13 cellular contexts compared by ENCODE assay signal in the genomic region with DNA sequence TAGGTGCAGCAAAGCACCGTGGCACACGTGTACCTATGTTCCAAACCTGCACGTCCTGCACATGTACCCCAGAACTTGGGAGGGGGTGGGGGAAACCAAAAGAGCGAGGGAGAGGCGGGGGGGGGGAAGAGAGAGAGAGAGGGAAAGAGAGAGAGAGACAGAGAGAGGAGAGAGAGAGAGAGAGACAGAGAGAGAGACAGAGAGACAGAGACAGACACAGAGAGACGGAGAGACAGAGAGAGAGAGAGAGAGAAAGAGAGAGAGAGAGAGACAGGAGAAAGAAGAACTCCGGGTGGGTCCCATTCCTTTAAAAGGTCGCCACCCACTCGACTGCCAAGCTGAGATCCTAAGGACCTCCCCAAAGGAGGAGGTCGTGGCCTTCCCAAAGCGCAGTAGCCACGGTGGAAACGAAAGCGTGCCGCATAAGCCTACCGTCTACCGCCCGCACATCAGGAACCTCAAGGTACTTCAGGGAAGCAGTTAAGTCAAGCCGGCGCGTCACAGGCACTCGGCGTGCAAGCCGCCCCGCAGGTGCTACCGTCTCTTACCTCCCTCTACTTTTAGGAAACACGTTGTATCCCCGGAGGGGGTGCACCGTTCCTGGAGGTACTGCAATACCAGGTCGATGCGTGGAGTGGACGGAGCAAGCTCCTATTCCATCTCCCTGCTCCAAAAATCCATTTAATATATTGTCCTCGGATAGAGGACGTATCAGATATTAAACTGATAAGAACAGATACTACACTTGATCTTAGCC. TPM values are rescaled to one million over a fixed set of nuclear protein-coding genes. Genes with fewer than 3 reads are reported as not detected.
DNase-seq lines count a peak whose midpoint lies in the region; ATAC-seq and TF ChIP-seq lines count a peak whose summit lies in the region.
"Not testable (repeated sequence)": the region's sequence is repeated elsewhere in the genome, so short reads cannot be mapped to it uniquely, and the experiment has no call there.
"Had no signal": no experiment of that assay in that cellular context is flagged by ENCODE, and none has a peak within 500 bp of the region (broad histone marks: within the 10 kb centered on the region; RNA-seq: fewer than 3 reads in every experiment).

No MANE protein-coding gene starts in this region.

- H3K4me2 ChIP-seq in DND-41 (ENCODE audit: insufficient read depth, low read length); PC-3 (ENCODE audit: low read length): not testable (repeated sequence)

- H3K27me3 Mint-ChIP-seq in activated T-cell treated with anti-CD3 and anti-CD28 coated beads, Interleukin-2, amount 50 U/mL, for 4 hours (ENCODE audit: low read depth); activated naive CD8-positive, alpha-beta T cell treated with anti-CD3 and anti-CD28 coated beads, Interleukin-2, amount 50 U/mL, for 24 hours; natural killer cell (ENCODE audit: low read depth in 2 of 2); stimulated activated naive B cell treated with anti-CD40 and anti-IgM and Interleukin-4, amounts not matched to agents 10 μg/mL and 1 μg/mL and 100 μg/mL, for 72 hours: not testable (repeated sequence)

- not testable (repeated sequence) for H3K36me3 ChIP-seq in DND-41 (ENCODE audit: insufficient read depth, low read length); PC-3 (ENCODE audit: low read depth, low read length)

- not testable (repeated sequence) for H3K9me3 ChIP-seq in DND-41 (ENCODE audit: insufficient read depth, low read length, severe bottlenecking); PC-3 (ENCODE audit: low read length)

- not testable (repeated sequence) for H3K27ac Mint-ChIP-seq in activated naive CD8-positive, alpha-beta T cell treated with anti-CD3 and anti-CD28 coated beads, Interleukin-2, amount 50 U/mL, for 24 hours; natural killer cell; stimulated activated naive B cell treated with anti-CD40 and anti-IgM and Interleukin-4, amounts not matched to agents 10 μg/mL and 1 μg/mL and 100 μg/mL, for 72 hours

- H4K20me1 ChIP-seq in DND-41 (ENCODE audit: insufficient read depth, low read length); PC-3 (ENCODE audit: low read length): not testable (repeated sequence)

- POLR2A ChIA-PET in PC-3 (lab: Charles Lee; ENCODE audit: unreplicated experiment), result not testable (repeated sequence)

- H3K27ac ChIP-seq in DND-41 (ENCODE audit: low read length); PC-3 (ENCODE audit: low read length): not testable (repeated sequence)

- intact Hi-C loops in PC-3 (cut with micrococcal nuclease); natural killer cell (cut with micrococcal nuclease): not testable (repeated sequence)

- not testable (repeated sequence) for H3K79me2 ChIP-seq in DND-41 (ENCODE audit: insufficient read depth, low read length); PC-3 (ENCODE audit: low read length)

- H3K4me1 ChIP-seq in DND-41 (ENCODE audit: insufficient read depth, low read length); PC-3 (ENCODE audit: insufficient read depth, low read length): not testable (repeated sequence)

- not testable (repeated sequence) for H3K9ac ChIP-seq in DND-41 (ENCODE audit: low read depth, low read length); PC-3 (ENCODE audit: low read length)

- not testable (repeated sequence) for H3K4me1 Mint-ChIP-seq in activated T-cell treated with anti-CD3 and anti-CD28 coated beads, Interleukin-2, amount 50 U/mL, for 4 hours (ENCODE audit: low read depth); activated naive CD8-positive, alpha-beta T cell treated with anti-CD3 and anti-CD28 coated beads, Interleukin-2, amount 50 U/mL, for 24 hours; natural killer cell; stimulated activated naive B cell treated with anti-CD40 and anti-IgM and Interleukin-4, amounts not matched to agents 10 μg/mL and 1 μg/mL and 100 μg/mL, for 72 hours

- not testable (repeated sequence) for H3K4me3 Mint-ChIP-seq in activated T-cell treated with anti-CD3 and anti-CD28 coated beads, Interleukin-2, amount 50 U/mL, for 4 hours; activated naive CD8-positive, alpha-beta T cell treated with anti-CD3 and anti-CD28 coated beads, Interleukin-2, amount 50 U/mL, for 24 hours; natural killer cell; stimulated activated naive B cell treated with anti-CD40 and anti-IgM and Interleukin-4, amounts not matched to agents 10 μg/mL and 1 μg/mL and 100 μg/mL, for 72 hours

- not testable (repeated sequence) for BruUV-seq in PC-3 (replicated peaks; lab: Mats Ljungman, UMichigan)

- H3K9me2 ChIP-seq in PC-3 (replicated peaks; ENCODE audit: low read length), result not testable (repeated sequence)

- not testable (repeated sequence) for H3K4me3 ChIP-seq in DND-41 (ENCODE audit: low read depth in 1 of 2, low read length in 2 of 2); PC-3 (ENCODE audit: low read length)

- H2AFZ ChIP-seq in DND-41 (ENCODE audit: low read depth, low read length); PC-3 (ENCODE audit: low read length): not testable (repeated sequence)

- not testable (repeated sequence) for H3F3A ChIP-seq in PC-3 (ENCODE audit: low read length, unreplicated experiment)

- not testable (repeated sequence) for H3K36me3 Mint-ChIP-seq in activated T-cell treated with anti-CD3 and anti-CD28 coated beads, Interleukin-2, amount 50 U/mL, for 4 hours (ENCODE audit: insufficient read depth); activated naive CD8-positive, alpha-beta T cell treated with anti-CD3 and anti-CD28 coated beads, Interleukin-2, amount 50 U/mL, for 24 hours (ENCODE audit: low read depth); natural killer cell; stimulated activated naive B cell treated with anti-CD40 and anti-IgM and Interleukin-4, amounts not matched to agents 10 μg/mL and 1 μg/mL and 100 μg/mL, for 72 hours

- ATAC-seq in DND-41 (ENCODE audit: insufficient read depth, low read depth) (peak; percentile 55), PC-3 (peak; percentile 18; the same call in 1 of the 2 replicates), left lobe of liver (peak; percentile 42), natural killer cell (peak in 2 of 3 donors; percentile 29 to 61)
- ATAC-seq in activated CD4-positive, CD25-positive, alpha-beta regulatory T cell treated with anti-CD3 and anti-CD28 coated beads, Interleukin-2, amount 50 U/mL, for 24 hours, result peak; percentile 38 to 61
- ATAC-seq in activated T-cell treated with anti-CD3 and anti-CD28 coated beads, Interleukin-2, amount 50 U/mL, for 4 hours, result peak; percentile 48 to 50
- peak; percentile 75 for ATAC-seq in activated naive CD8-positive, alpha-beta T cell treated with anti-CD3 and anti-CD28 coated beads, Interleukin-2, amount 50 U/mL, for 24 hours
- ATAC-seq in stimulated activated naive B cell treated with anti-CD40 and anti-IgM and Interleukin-4, amounts not matched to agents 10 μg/mL and 1 μg/mL and 100 μg/mL, for 72 hours (replicated peaks), result peak; percentile 63 to 72

- TF ChIP-seq CTCF in DND-41 (IDR thresholded peaks at IDR 0.05; ENCODE audit: borderline replicate concordance, extremely low read depth, low read length, poor library complexity, severe bottlenecking); PC-3 (conservative IDR thresholded peaks at IDR 0.05; ENCODE audit: low read depth, low read length); natural killer cell (IDR thresholded peaks at IDR 0.05): not testable (repeated sequence)

- not testable (repeated sequence) for H3K27me3 ChIP-seq in DND-41 (ENCODE audit: insufficient read depth, low read length, poor library complexity); PC-3 (ENCODE audit: low read length)

- DNase-seq in DND-41, result peak; percentile 28
- DNase-seq in PC-3; activated T-cell treated with anti-CD3 and anti-CD28 coated beads, Interleukin-2, amount 50 U/mL, for 4 hours; activated naive CD8-positive, alpha-beta T cell treated with anti-CD3 and anti-CD28 coated beads, Interleukin-2, amount 50 U/mL, for 24 hours; left lobe of liver (ENCODE audit: low spot score); natural killer cell; stimulated activated naive B cell treated with anti-CD40 and anti-IgM and Interleukin-4, amounts not matched to agents 10 μg/mL and 1 μg/mL and 100 μg/mL, for 72 hours: not testable (repeated sequence)

- CTCF ChIA-PET in PC-3 (lab: Charles Lee), result not testable (repeated sequence)

- H3K9me3 Mint-ChIP-seq in activated T-cell treated with anti-CD3 and anti-CD28 coated beads, Interleukin-2, amount 50 U/mL, for 4 hours; activated naive CD8-positive, alpha-beta T cell treated with anti-CD3 and anti-CD28 coated beads, Interleukin-2, amount 50 U/mL, for 24 hours; natural killer cell; stimulated activated naive B cell treated with anti-CD40 and anti-IgM and Interleukin-4, amounts not matched to agents 10 μg/mL and 1 μg/mL and 100 μg/mL, for 72 hours: not testable (repeated sequence)

RNA-seq across cellular contexts. Expression of a gene that starts 7.0 kb away (rescaled TPM):
- not detected in 2 replicates for total RNA-seq in PC-3 (2014; rRNA removed)
- total RNA-seq in activated T-cell treated with anti-CD3 and anti-CD28 coated beads, Interleukin-2, amount 50 U/mL, for 4 hours, result 1,000 to 10,000 TPM; 1,770 to 1,970 (median 1,905) TPM
- 2,459 TPM for total RNA-seq in left lobe of liver
- 1,000 to 10,000 TPM; 3,690 to 5,833 (median 5,267) TPM for total RNA-seq in natural killer cell
- total RNA-seq: H4, HT-29, M059J, Peyer's patch had no signal

RNA-seq across cellular contexts. Expression of a gene that starts 12.4 kb away (rescaled TPM):
- total RNA-seq in PC-3 (2014; rRNA removed), result not detected in 2 replicates
- total RNA-seq in activated T-cell treated with anti-CD3 and anti-CD28 coated beads, Interleukin-2, amount 50 U/mL, for 4 hours, result not detected
- total RNA-seq in left lobe of liver, result not detected
- total RNA-seq in natural killer cell, result 1 to 10 TPM in 1 of 3 donors, under 1 TPM in 1, not detected in 1; 0.64 to 1.5 TPM
- total RNA-seq: Calu3, H4, HT-29, M059J had no signal

RNA-seq across cellular contexts. Expression of a gene that starts 29.1 kb away (rescaled TPM):
- total RNA-seq in PC-3 (2014; rRNA removed) (not detected in 2 replicates), left lobe of liver (2.1 TPM), natural killer cell (10 to 100 TPM; 22.0 to 27.4 (median 22.4) TPM)
- 1 to 10 TPM; 7.7 to 8.6 (median 7.9) TPM for total RNA-seq in activated T-cell treated with anti-CD3 and anti-CD28 coated beads, Interleukin-2, amount 50 U/mL, for 4 hours

Comparison
In these comparisons a context has a peak if more than half of its experiments do, and no peak if none do; other contexts are left out.
1. ATAC-seq: peak in every context shown above with its lines; median percentile 75 in activated naive CD8-positive, alpha-beta T cell treated with anti-CD3 and anti-CD28 coated beads, Interleukin-2, amount 50 U/mL, for 24 hours; 68 in stimulated activated naive B cell treated with anti-CD40 and anti-IgM and Interleukin-4, amounts not matched to agents 10 μg/mL and 1 μg/mL and 100 μg/mL, for 72 hours; 55 in DND-41; 50 in activated CD4-positive, CD25-positive, alpha-beta regulatory T cell treated with anti-CD3 and anti-CD28 coated beads, Interleukin-2, amount 50 U/mL, for 24 hours; 49 in activated T-cell treated with anti-CD3 and anti-CD28 coated beads, Interleukin-2, amount 50 U/mL, for 4 hours; 45 in natural killer cell; 42 in left lobe of liver; 18 in PC-3.
2. RNA of a gene that starts 7.0 kb away (total RNA-seq): 3,690 to 5,833 TPM in natural killer cell, 2,459 TPM in left lobe of liver (single experiment) and 1,770 to 1,970 TPM in activated T-cell treated with anti-CD3 and anti-CD28 coated beads, Interleukin-2, amount 50 U/mL, for 4 hours; not detected in PC-3; every median in the first group is over 1,000 times any median in the second.